6 cellular contexts compared by ENCODE assay signal in the genomic region with DNA sequence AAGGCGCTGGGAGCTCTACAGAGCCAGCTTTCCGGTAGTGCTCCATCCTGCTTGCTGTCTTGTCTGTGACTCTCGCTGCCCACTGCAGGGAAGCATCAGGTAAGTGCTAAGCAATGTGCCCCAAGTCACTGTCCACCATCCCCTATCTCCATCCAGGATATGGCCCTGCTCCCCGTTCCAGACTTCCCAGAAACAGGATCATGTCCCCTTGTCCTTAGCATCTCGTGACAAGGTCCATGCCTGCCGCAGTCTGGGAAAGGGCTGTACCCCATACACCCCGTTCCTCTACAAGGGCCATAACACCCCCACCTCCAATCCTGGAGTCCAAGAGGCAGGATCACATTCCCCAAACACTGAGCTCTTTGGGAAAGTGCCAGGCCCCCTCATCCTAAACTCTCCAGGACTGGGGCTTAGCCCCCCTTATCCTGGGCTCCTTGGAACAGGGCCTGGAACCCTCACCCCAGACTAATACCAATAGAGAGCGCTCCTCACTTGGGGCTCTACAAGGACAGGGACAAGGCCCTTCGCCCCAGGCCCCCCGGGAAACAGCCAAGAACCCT. TPM values are rescaled to one million over a fixed set of nuclear protein-coding genes. Genes with fewer than 3 reads are reported as not detected.
DNase-seq lines count a peak whose midpoint lies in the region; ATAC-seq and TF ChIP-seq lines count a peak whose summit lies in the region.

No MANE protein-coding gene starts in this region.

- H3K36me3 ChIP-seq in endocrine pancreas (ENCODE audit: control insufficient read depth, insufficient read depth, low read length) (no peaks in the 10 kb centered on the region), gastrocnemius medialis (peaks cover 0 to 16% of the 10 kb centered on the region in 2 donors)

- H3K4me3 ChIP-seq in AG04450 (ENCODE audit: low read depth, low read length) (peak overlapping the region; percentile 86), endocrine pancreas (ENCODE audit: control insufficient read depth, insufficient read depth, low read length) (peak overlapping the region; percentile 50), gastrocnemius medialis (peak overlapping the region; percentile 67 to 89 (median 81))

- no peak for DNase-seq in AG04450 (ENCODE audit: low read depth, low spot score)
- peak in 1 of 2 donors; percentile 42 for DNase-seq in gastrocnemius medialis
- no peak for DNase-seq in DMS79 treated with DMSO at 0.1 percent for 48 hours (lab: John Stamatoyannopoulos, UW)
- DNase-seq in NCI-H226: no peak

- H3K27ac ChIP-seq in AG04450 (ENCODE audit: low read depth, low read length) (peak overlapping the region; percentile 21), gastrocnemius medialis (peak overlapping the region; percentile 93 to 98 (median 96))

- POLR2A ChIA-PET in AG04450 (lab: Yijun Ruan, JAX): no interaction called here

- in situ Hi-C loops in gastrocnemius medialis (cut with MboI; ENCODE audit: low sequenced_read_pairs in 4 of 4): loop anchor here in 1 of 4 donors (25.0 kb wide), 1 partner anchor 99 kb away; a partner anchor contains a TSS

- TF ChIP-seq POLR2A in gastrocnemius medialis (IDR thresholded peaks at IDR 0.05): no peak

- H3K4me1 ChIP-seq in endocrine pancreas (ENCODE audit: control insufficient read depth, insufficient read depth, low read length) (no peaks in the 10 kb centered on the region), gastrocnemius medialis (peaks cover 23 to 30% of the 10 kb centered on the region in 2 donors)

- H3K27me3 ChIP-seq in AG04450 (ENCODE audit: control insufficient read depth, insufficient read depth, low read length) (peaks cover 1% of the 10 kb centered on the region), endocrine pancreas (ENCODE audit: control insufficient read depth, insufficient read depth, low read length) (no peaks in the 10 kb centered on the region), gastrocnemius medialis (no peaks in the 10 kb centered on the region)

- no peaks in the 10 kb centered on the region; the same call in 1 of the 2 replicates for H3K9me3 ChIP-seq in AG04450 (ENCODE audit: control insufficient read depth, insufficient read depth, low read length)
- H3K9me3 ChIP-seq in endocrine pancreas (ENCODE audit: control insufficient read depth, low read length): no peaks in the 10 kb centered on the region
- no peaks in the 10 kb centered on the region for H3K9me3 ChIP-seq in gastrocnemius medialis

- TF ChIP-seq CTCF in AG04450 (IDR thresholded peaks at IDR 0.05; ENCODE audit: low read depth, low read length) (no peak), gastrocnemius medialis (IDR thresholded peaks at IDR 0.05 in 4 of 5, conservative IDR thresholded peaks at IDR 0.05 in 1 of 5) (no peak)

- peak overlapping the region; percentile 92 for H3K9ac ChIP-seq in endocrine pancreas (ENCODE audit: control insufficient read depth, insufficient read depth, low read length)

- intact Hi-C loops in gastrocnemius medialis (cut with DNase I; ENCODE audit: low total_unique reads): no loop called here

- ATAC-seq in HG03432 (IDR thresholded peaks at IDR 0.05; ENCODE audit: unreplicated experiment) (peak; percentile 12), gastrocnemius medialis (peak; percentile 39 to 51)

- CTCF ChIA-PET in AG04450 (lab: Charles Lee): interaction anchor here (1.4 to 7.6 kb wide), 6 partner anchors 8 to 207 kb away, joined by 3 to 111 read pairs (median 8); a partner anchor contains a TSS

RNA-seq across cellular contexts. Expression of a gene that starts 0.6 kb away (rescaled TPM):
- 19.4 and 25.4 TPM in 2 replicates for polyA plus RNA-seq in AG04450 (2011; rRNA removed)
- polyA minus RNA-seq in AG04450 (2011; rRNA and poly(A)+ RNA removed): 8.6 and 15.6 TPM in 2 replicates
- 100 to 1,000 TPM in 2 of 4 donors, 10 to 100 TPM in 2; 53.7 to 138 (median 97.2) TPM for total RNA-seq in gastrocnemius medialis

RNA-seq across cellular contexts. Expression of a gene that starts 9.0 kb away (rescaled TPM):
- 97.6 and 103 TPM in 2 replicates for polyA plus RNA-seq in AG04450 (2011; rRNA removed)
- 52.7 and 58.4 TPM in 2 replicates for polyA minus RNA-seq in AG04450 (2011; rRNA and poly(A)+ RNA removed)
- total RNA-seq in gastrocnemius medialis: 100 to 1,000 TPM in 2 of 4 donors, 10 to 100 TPM in 2; 62.8 to 174 (median 105) TPM

RNA-seq across cellular contexts. Expression of a gene that starts 17.5 kb away (rescaled TPM):
- not detected in 2 replicates for polyA plus RNA-seq in AG04450 (2011; rRNA removed)
- not detected in 2 replicates for polyA minus RNA-seq in AG04450 (2011; rRNA and poly(A)+ RNA removed)
- not detected for total RNA-seq in gastrocnemius medialis

RNA-seq across cellular contexts. Expression of a gene that starts 21.8 kb away (rescaled TPM):
- not detected in 2 replicates for polyA plus RNA-seq in AG04450 (2011; rRNA removed)
- polyA minus RNA-seq in AG04450 (2011; rRNA and poly(A)+ RNA removed): not detected in 2 replicates
- 100 to 1,000 TPM in 3 of 4 donors, 10 to 100 TPM in 1; 19.7 to 146 (median 118) TPM for total RNA-seq in gastrocnemius medialis

RNA-seq across cellular contexts. Expression of a gene that starts 26.3 kb away (rescaled TPM):
- polyA plus RNA-seq in AG04450 (2011; rRNA removed): 38.9 and 56.9 TPM in 2 replicates
- 22.9 and 26.7 TPM in 2 replicates for polyA minus RNA-seq in AG04450 (2011; rRNA and poly(A)+ RNA removed)
- total RNA-seq in gastrocnemius medialis: 10 to 100 TPM; 18.9 to 35.7 (median 27.4) TPM
